Comparison of ENCODE assay signal across 8 cellular contexts in the genomic region with DNA sequence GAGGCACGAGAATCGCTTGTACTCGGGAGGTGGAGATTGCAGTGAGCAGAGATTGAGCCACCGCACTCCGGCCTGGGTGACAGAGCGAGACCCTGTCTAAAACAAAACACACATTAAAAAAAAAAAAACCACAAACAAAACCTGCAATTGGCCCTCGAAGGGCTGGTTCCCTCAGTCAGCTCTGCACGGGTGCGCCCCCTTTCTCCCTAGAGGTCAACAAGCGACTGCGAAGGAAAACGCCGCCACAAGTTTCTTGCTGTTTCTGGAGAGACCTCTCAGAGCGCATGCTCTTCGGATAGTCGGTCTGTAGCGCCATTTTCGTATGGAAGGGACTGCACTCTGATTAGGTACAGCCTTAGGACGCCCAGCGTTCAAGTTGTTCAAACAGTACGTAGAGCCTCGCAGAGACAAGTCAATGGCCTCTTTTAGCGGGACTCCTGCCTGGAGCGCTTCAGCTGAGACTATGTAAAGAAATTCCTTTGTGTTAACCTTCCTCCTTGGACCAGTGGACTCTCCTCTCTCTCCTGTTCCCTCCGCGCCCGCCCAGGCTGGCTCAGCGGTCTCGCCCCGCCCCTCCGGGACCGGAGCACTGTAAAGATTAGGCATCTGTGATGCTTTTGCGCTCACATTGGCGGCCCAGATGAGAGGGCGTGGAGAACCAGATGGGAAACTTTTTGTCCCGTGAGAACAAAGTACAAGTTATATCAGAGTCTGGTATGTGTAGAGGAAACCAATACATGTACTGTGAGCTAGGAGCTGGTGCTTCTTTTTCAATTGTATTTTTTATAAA. TPM values are rescaled to one million over a fixed set of nuclear protein-coding genes. Genes with fewer than 3 reads are reported as not detected.
DNase-seq lines count a peak whose midpoint lies in the region; ATAC-seq, FAIRE-seq and TF ChIP-seq lines count a peak whose summit lies in the region.

No MANE protein-coding gene starts in this region.

- H3K4me3 ChIP-seq in A549 = peak overlapping the region; percentile 92
- peak overlapping the region; percentile 84 for H3K4me3 ChIP-seq in brain microvascular endothelial cell (ENCODE audit: low read depth, low read length)
- peak overlapping the region; percentile 92 for H3K4me3 ChIP-seq in iPS-11a (ENCODE audit: low read depth, low read length)
- peak overlapping the region; percentile 96 for H3K4me3 ChIP-seq in skeletal muscle cell (ENCODE audit: low read depth, low read length)

- H3K4me2 ChIP-seq in A549 = peak overlapping the region; percentile 93

- TF ChIP-seq EP300 in A549 (IDR thresholded peaks at IDR 0.05) = no peak

- no peaks in the 10 kb centered on the region for H3K9me3 ChIP-seq in A549

- DNase-seq in A549 (ENCODE audit: low read depth in 1 of 2, low spot score in 1 of 2) (peak; percentile 77 to 95), NCI-H2107 (lab: John Stamatoyannopoulos, UW) (peak; percentile 77), brain microvascular endothelial cell (peak; percentile 91), skeletal muscle cell (ENCODE audit: low read depth) (peak; percentile 60)

- no peaks in the 10 kb centered on the region for H3K27me3 ChIP-seq in brain microvascular endothelial cell (replicated peaks)

- in situ Hi-C loops in brain microvascular endothelial cell (cut with HindIII; ENCODE audit: low pct_ligation_motif_present, low sequenced_read_pairs) = no loop called here

- peaks cover 25% of the 10 kb centered on the region for H3K4me1 ChIP-seq in A549

- WGBS in A549 (ENCODE audit: missing lambda C conversion rate) = 7% methylated on average over 32 of the region's 36 CpGs

- CTCF ChIA-PET in A549 (lab: Yijun Ruan, JAX) = interaction anchor here (0.6 to 1.2 kb wide), 4 partner anchors 20 to 197 kb away, joined by 3 read pairs; no protein-coding TSS in a partner anchor

- ATAC-seq in A549 (peak; percentile 88 to 89), GM18520 (IDR thresholded peaks at IDR 0.05; ENCODE audit: unreplicated experiment) (peak; percentile 44), HG03060 (IDR thresholded peaks at IDR 0.05; ENCODE audit: low read depth, unreplicated experiment) (peak; percentile 52)

- peak; percentile 45 for TF ChIP-seq POLR2A in A549 (IDR thresholded peaks at IDR 0.05; ENCODE audit: low read length)

- peak in 1 of 2 experiments; percentile 25; a peak in 3 of 5 replicates for TF ChIP-seq RAD21 in A549 (conservative IDR thresholded peaks at IDR 0.05 in 1 of 2, IDR thresholded peaks at IDR 0.05 in 1 of 2)

- POLR2A ChIA-PET in A549 (lab: Yijun Ruan, JAX) = interaction anchor here (0.6 to 2.3 kb wide), 4 partner anchors 27 to 366 kb away, joined by 3 to 10 read pairs (median 4); partner anchors contain the start of genes DBT and RTCA

- H3K36me3 ChIP-seq in brain microvascular endothelial cell (replicated peaks) = no peaks in the 10 kb centered on the region

- H3K27ac ChIP-seq in A549 = peak overlapping the region; percentile 92 to 94
- peak overlapping the region; percentile 81 for H3K27ac ChIP-seq in brain microvascular endothelial cell

- TF ChIP-seq CTCF in A549 (IDR thresholded peaks at IDR 0.05) (peak; percentile 42; the same call in 2 of the 3 replicates), brain microvascular endothelial cell (IDR thresholded peaks at IDR 0.05; ENCODE audit: low read depth, low read length, missing control alignments) (peak; percentile 22)

- FAIRE-seq in A549 (lab: Jason Lieb, UNC) = no peak
- peak; percentile 79 for FAIRE-seq in TTC549 (lab: Jason Lieb, UNC)

TF ChIP-seq in A549, 52 proteins besides CTCF, POLR2A, EP300 and RAD21:
- TF ChIP-seq ZSCAN20 (CRISPR knock-in tag; IDR thresholded peaks at IDR 0.05) = no peak
- TF ChIP-seq MAX (IDR thresholded peaks at IDR 0.05) = peak; percentile 51; the same call in 1 of the 2 replicates
- peak in 1 of 2 experiments; percentile 59; a peak in 1 of 5 replicates for TF ChIP-seq JUN (IDR thresholded peaks at IDR 0.05)
- 0 out of 2 replicates have a peak, but pooled peaks have one; percentile 70 for TF ChIP-seq HOXB13 (CRISPR knock-in tag; IDR thresholded peaks at IDR 0.05; ENCODE audit: low read depth)
- no peak for TF ChIP-seq CBX2 (IDR thresholded peaks at IDR 0.05; ENCODE audit: borderline replicate concordance, low read depth)
- TF ChIP-seq, protein P1, sequence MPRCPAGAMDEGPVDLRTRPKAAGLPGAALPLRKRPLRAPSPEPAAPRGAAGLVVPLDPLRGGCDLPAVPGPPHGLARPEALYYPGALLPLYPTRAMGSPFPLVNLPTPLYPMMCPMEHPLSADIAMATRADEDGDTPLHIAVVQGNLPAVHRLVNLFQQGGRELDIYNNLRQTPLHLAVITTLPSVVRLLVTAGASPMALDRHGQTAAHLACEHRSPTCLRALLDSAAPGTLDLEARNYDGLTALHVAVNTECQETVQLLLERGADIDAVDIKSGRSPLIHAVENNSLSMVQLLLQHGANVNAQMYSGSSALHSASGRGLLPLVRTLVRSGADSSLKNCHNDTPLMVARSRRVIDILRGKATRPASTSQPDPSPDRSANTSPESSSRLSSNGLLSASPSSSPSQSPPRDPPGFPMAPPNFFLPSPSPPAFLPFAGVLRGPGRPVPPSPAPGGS (IDR thresholded peaks at IDR 0.05) = 0 out of 3 replicates have a peak, but pooled peaks have one; percentile 63
- no peak for TF ChIP-seq GATA3 (IDR thresholded peaks at IDR 0.05; ENCODE audit: borderline replicate concordance)

RNA-seq across cellular contexts. Expression of gene CDC14A, which starts 1.0 kb away (rescaled TPM):
- polyA plus RNA-seq in A549 (2011; rRNA removed) (3.3 and 4.1 TPM in 2 replicates), A549 (2017; fragmentation: RNase III; extraction: RNeasy Plus Mini Kit Qiagen cat#74134 plus additional on column Dnase treatment) (1.6 to 1.8 TPM (median 1.6 TPM) in 3 replicates)
- polyA plus RNA-seq in A549 (2012; cell fraction: cytosol; rRNA removed) = 1.2 and 1.4 TPM in 2 replicates
- polyA plus RNA-seq in A549 (2012; cell fraction: nucleus; rRNA removed) = 1.5 and 1.6 TPM in 2 replicates
- polyA minus RNA-seq in A549 (2011; rRNA and poly(A)+ RNA removed) = 3.2 and 4.2 TPM in 2 replicates

Comparison
In these comparisons a context has a peak if more than half of its experiments do, and no peak if none do; other contexts are left out.
1. Peak in every context shown above with its lines: DNase-seq, ATAC-seq, H3K4me3 ChIP-seq and H3K27ac ChIP-seq.